In the genomic region with DNA sequence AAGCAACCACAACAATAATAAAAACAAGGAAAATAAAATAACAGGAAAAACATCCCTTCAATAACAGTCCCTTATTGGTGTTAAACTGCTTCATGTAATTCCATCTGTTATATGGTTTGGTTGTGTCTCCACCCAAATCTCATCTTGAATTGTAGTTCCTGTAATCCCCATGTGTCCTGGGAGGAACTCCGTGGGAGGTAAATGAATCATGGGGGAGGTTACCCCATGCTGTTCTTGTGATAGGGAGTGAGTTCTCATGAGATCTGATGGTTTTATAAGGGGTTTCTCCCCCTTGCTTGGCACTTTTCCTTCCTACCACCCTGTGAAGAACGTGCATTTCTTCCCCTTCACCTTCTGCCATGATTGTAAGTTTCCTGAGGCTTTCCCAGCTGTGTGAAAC, we compare ENCODE assay signal across 20 cellular contexts.
A peak's percentile ranks its signal among the peaks of the same experiment; 100 is the strongest.
DNase-seq lines count a peak whose midpoint lies in the region; ATAC-seq and TF ChIP-seq lines count a peak whose summit lies in the region.
"Had no signal": no experiment of that assay in that cellular context is flagged by ENCODE, and none has a peak within 500 bp of the region (broad histone marks: within the 10 kb centered on the region; RNA-seq: fewer than 3 reads in every experiment).

No MANE protein-coding gene starts in this region.

- no peak overlapping the region for H3K4me2 ChIP-seq in OCI-LY7 (ENCODE audit: low read length)
- H3K4me2 ChIP-seq: SK-N-SH had no signal

- TF ChIP-seq CTCF in HEK293 (tag by site-specific recombination; IDR thresholded peaks at IDR 0.05) (no peak), astrocyte of the spinal cord (IDR thresholded peaks at IDR 0.05; ENCODE audit: low read depth, low read length) (no peak), OCI-LY7 (conservative IDR thresholded peaks at IDR 0.05; ENCODE audit: low read length) (no peak)

- no peaks in the 10 kb centered on the region for H3K36me3 ChIP-seq in HEK293 (ENCODE audit: control insufficient read depth in 2 of 2, insufficient read depth in 1 of 2, low read length in 2 of 2)
- no peaks in the 10 kb centered on the region for H3K36me3 ChIP-seq in OCI-LY7 (ENCODE audit: insufficient read depth, low read length)
- H3K36me3 ChIP-seq: BE2C had no signal

- POLR2A ChIA-PET in HEK293 (lab: Yijun Ruan, JAX) (no interaction called here), OCI-LY7 (lab: Charles Lee) (no interaction called here)

- H3K4me3 ChIP-seq in HEK293 (ENCODE audit: low read depth, low read length) (no peak overlapping the region), astrocyte of the spinal cord (ENCODE audit: low read depth, low read length) (no peak overlapping the region), OCI-LY7 (ENCODE audit: low read depth, low read length, poor library complexity, severe bottlenecking) (no peak overlapping the region)
- H3K4me3 ChIP-seq: K562 had no signal

- DNase-seq in astrocyte of the spinal cord (ENCODE audit: low read depth, low spot score) (peak; percentile 60), iris pigment epithelial cell (ENCODE audit: low read depth) (peak; percentile 8), OCI-LY7 (ENCODE audit: low spot score) (no peak), UCSD-AML1 (lab: John Stamatoyannopoulos, UW; ENCODE audit: unreplicated experiment) (no peak)
- DNase-seq: BE2C; CD4-positive, alpha-beta T cell; DMS153; GF-D8; HCEC 1CT; NCI-H1105 treated with DMSO at 0.1 percent for 48 hours; NCI-H1694; NCI-H2107; NCI-H524; NCI-H82; SHP77; SK-N-SH had no signal

- in situ Hi-C loops in astrocyte of the spinal cord (cut with HindIII; ENCODE audit: low sequenced_read_pairs): no loop called here

- no peak overlapping the region for H2AFZ ChIP-seq in OCI-LY7 (ENCODE audit: low read length)

- H3K27ac ChIP-seq in HEK293 (ENCODE audit: extremely low read depth, low read depth, low read length) (no peak overlapping the region), OCI-LY7 (ENCODE audit: low read depth, low read length, poor library complexity, severe bottlenecking) (no peak overlapping the region)

- H3K4me1 ChIP-seq in HEK293 (ENCODE audit: control insufficient read depth, insufficient read depth, low read length) (no peaks in the 10 kb centered on the region), OCI-LY7 (ENCODE audit: insufficient read depth, low read length, poor library complexity, severe bottlenecking) (no peaks in the 10 kb centered on the region)
- H3K4me1 ChIP-seq: BE2C had no signal

- intact Hi-C loops in OCI-LY7 (cut with micrococcal nuclease; ENCODE audit: unreplicated experiment): no loop called here

- no peaks in the 10 kb centered on the region for H3K9me2 ChIP-seq in OCI-LY7 (ENCODE audit: insufficient read depth, low read length)
- H3K9me2 ChIP-seq: SK-N-SH had no signal

- CTCF ChIA-PET in HEK293 (lab: Yijun Ruan, JAX) (no interaction called here), OCI-LY7 (lab: Charles Lee; ENCODE audit: unreplicated experiment) (no interaction called here)

- no peaks in the 10 kb centered on the region for H4K20me1 ChIP-seq in OCI-LY7 (ENCODE audit: insufficient read depth, low read length)

- no peaks in the 10 kb centered on the region for H3K9me3 ChIP-seq in HEK293 (ENCODE audit: control insufficient read depth, insufficient read depth, low read depth, low read length)
- H3K9me3 ChIP-seq in OCI-LY7 (ENCODE audit: low read length): no peaks in the 10 kb centered on the region
- H3K9me3 ChIP-seq: BE2C, SK-N-SH had no signal

- no TSS peak for BruUV-seq in OCI-LY7 (replicated peaks; lab: Mats Ljungman, UMichigan)

- ATAC-seq in GM21576 (IDR thresholded peaks at IDR 0.05; ENCODE audit: unreplicated experiment) (no peak), HG03045 (IDR thresholded peaks at IDR 0.05; ENCODE audit: unreplicated experiment) (no peak)
- ATAC-seq: K562 had no signal

- H3K79me2 ChIP-seq in OCI-LY7 (ENCODE audit: insufficient read depth, low read depth, low read length): no peaks in the 10 kb centered on the region

TF ChIP-seq in HEK293, 187 proteins besides CTCF, POLR2A, EP300 and RAD21:
- peak; percentile 94 for TF ChIP-seq GLIS1 (tag by site-specific recombination; IDR thresholded peaks at IDR 0.05)
- no peak for TF ChIP-seq ZNF211 (tag by site-specific recombination; IDR thresholded peaks at IDR 0.05; ENCODE audit: low read depth)
TF ChIP-seq in HEK293: peak in this region for 1.

Comparison
In these comparisons a context has a peak if more than half of its experiments do, and no peak if none do; other contexts are left out.
1. DNase-seq: peak in astrocyte of the spinal cord (single experiment) and iris pigment epithelial cell (single experiment); none in OCI-LY7 (single experiment) and UCSD-AML1 (single experiment).